In the genomic region with DNA sequence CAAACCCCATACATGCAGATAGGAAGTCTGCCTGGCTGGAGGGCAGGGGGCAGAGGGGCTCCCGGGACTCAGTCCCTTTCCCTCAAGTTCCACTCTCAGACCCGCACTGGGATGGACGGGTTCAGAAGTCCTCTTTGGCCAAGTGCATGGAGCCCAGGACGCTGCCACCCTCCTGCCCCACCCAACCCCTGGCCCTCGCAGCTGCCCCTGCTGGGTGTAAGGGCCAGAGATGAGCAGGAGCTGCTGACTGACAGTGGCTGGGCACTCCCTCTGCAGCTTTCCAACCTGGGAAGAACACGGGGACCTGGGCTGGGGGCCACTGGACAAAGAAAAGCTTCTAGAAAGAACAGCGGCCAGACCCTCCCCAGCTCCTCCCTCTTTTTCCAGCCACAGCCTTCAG, we compare ENCODE assay signal across 14 cellular contexts. TPM values are rescaled to one million over a fixed set of nuclear protein-coding genes. Genes with fewer than 3 reads are reported as not detected.
DNase-seq lines count a peak whose midpoint lies in the region; ATAC-seq, FAIRE-seq and TF ChIP-seq lines count a peak whose summit lies in the region.
"Had no signal": no experiment of that assay in that cellular context is flagged by ENCODE, and none has a peak within 500 bp of the region (broad histone marks: within the 10 kb centered on the region; RNA-seq: fewer than 3 reads in every experiment).

No MANE protein-coding gene starts in this region.

- TF ChIP-seq CTCF in GM23338 (conservative IDR thresholded peaks at IDR 0.05; ENCODE audit: low read depth in 2 of 2) (no peak), RWPE2 (IDR thresholded peaks at IDR 0.05; ENCODE audit: poor library complexity, severe bottlenecking) (no peak), kidney (IDR thresholded peaks at IDR 0.05; ENCODE audit: borderline replicate concordance, extremely low read depth, insufficient read depth) (no peak)

- H4K20me1 ChIP-seq in GM23338 (replicated peaks; ENCODE audit: insufficient read depth): no peaks in the 10 kb centered on the region

- H3F3A ChIP-seq in GM23338 (replicated peaks; ENCODE audit: low read depth): no peaks in the 10 kb centered on the region

- no peak overlapping the region for H3K9ac ChIP-seq in kidney (ENCODE audit: low read length in 2 of 2)

- H3K27me3 ChIP-seq in GM23338 (ENCODE audit: insufficient read depth) (no peaks in the 10 kb centered on the region; the same call in 1 of the 2 replicates), RWPE2 (ENCODE audit: insufficient read depth, poor library complexity, severe bottlenecking) (no peaks in the 10 kb centered on the region)

- no peak overlapping the region for H2AFZ ChIP-seq in GM23338

- H3K4me3 ChIP-seq in GM23338 (no peak overlapping the region), RWPE2 (ENCODE audit: severe bottlenecking) (no peak overlapping the region), kidney (ENCODE audit: low read length in 2 of 2) (no peak overlapping the region)

- H3K9me3 ChIP-seq in RWPE2 (ENCODE audit: severe bottlenecking) (no peaks in the 10 kb centered on the region), kidney (ENCODE audit: control insufficient read depth in 1 of 2, low read length in 2 of 2) (no peaks in the 10 kb centered on the region)

- H3K4me2 ChIP-seq in GM23338: peak overlapping the region; percentile 60; the same call in 1 of the 2 replicates

- H3K9me2 ChIP-seq in GM23338 (ENCODE audit: insufficient read depth): no peaks in the 10 kb centered on the region

- FAIRE-seq in kidney (lab: Jason Lieb, UNC): no peak
- FAIRE-seq: RCC 7860 had no signal

- H3K9me3 Mint-ChIP-seq in GM23338: no peaks in the 10 kb centered on the region
- H3K9me3 Mint-ChIP-seq: CD8-positive, alpha-beta T cell had no signal

- H3K4me1 ChIP-seq in GM23338 (ENCODE audit: insufficient read depth) (peaks cover 27% of the 10 kb centered on the region; the same call in 1 of the 2 replicates), RWPE2 (ENCODE audit: insufficient read depth, poor library complexity, severe bottlenecking) (peaks cover 9% of the 10 kb centered on the region), kidney (ENCODE audit: control insufficient read depth in 1 of 2, insufficient read depth in 1 of 2, low read depth in 1 of 2, low read length in 2 of 2) (peaks cover 0 to 2% of the 10 kb centered on the region in 2 donors)

- H3K27me3 Mint-ChIP-seq in GM23338 (ENCODE audit: insufficient read depth, low read depth, poor library complexity): peaks cover 12% of the 10 kb centered on the region

- H3K27ac ChIP-seq in GM23338 (ENCODE audit: low read depth): no peak overlapping the region
- H3K27ac ChIP-seq in RWPE2 (ENCODE audit: poor library complexity, severe bottlenecking): peak overlapping the region; percentile 54
- H3K27ac ChIP-seq in kidney (ENCODE audit: low read depth in 2 of 2, low read length in 2 of 2): no peak overlapping the region

- no peak for DNase-seq in GM23338 (ENCODE audit: low spot score)
- DNase-seq in RWPE2 (ENCODE audit: low spot score): peak; percentile 23
- peak; percentile 54 for DNase-seq in kidney
- DNase-seq in sciatic nerve (ENCODE audit: low spot score): peak; percentile 45
- DNase-seq in OCI-M2 (lab: John Stamatoyannopoulos, UW; ENCODE audit: unreplicated experiment): no peak
- no peak for DNase-seq in NCI-H82 (lab: John Stamatoyannopoulos, UW)
- DNase-seq in NCI-H446 (lab: John Stamatoyannopoulos, UW): no peak
- DNase-seq: ACHN; CD8-positive, alpha-beta T cell; GF-D8; NCI-H1436 treated with DMSO at 0.1 percent for 48 hours; NCI-H774; SHP77 treated with DMSO at 0.1 percent for 48 hours had no signal

- no peaks in the 10 kb centered on the region for H3K36me3 ChIP-seq in GM23338 (ENCODE audit: insufficient read depth)
- H3K36me3 ChIP-seq in RWPE2 (ENCODE audit: low read depth): no peaks in the 10 kb centered on the region
- H3K36me3 ChIP-seq in kidney (ENCODE audit: control insufficient read depth in 1 of 2, insufficient read depth in 2 of 2, low read length in 2 of 2): no peaks in the 10 kb centered on the region

- H3K4me3 Mint-ChIP-seq in GM23338: peak overlapping the region; percentile 17; the same call in 1 of the 3 replicates
- H3K4me3 Mint-ChIP-seq: CD8-positive, alpha-beta T cell had no signal

- no peak for ATAC-seq in GM23338
- no peak for ATAC-seq in RWPE2 (ENCODE audit: low read depth)
- ATAC-seq in sciatic nerve: no peak
- ATAC-seq: CD8-positive, alpha-beta T cell had no signal

- H3K27ac Mint-ChIP-seq in GM23338: no peak overlapping the region
- H3K27ac Mint-ChIP-seq: CD8-positive, alpha-beta T cell had no signal

- H3K4me1 Mint-ChIP-seq in GM23338: peaks cover 45% of the 10 kb centered on the region

- H3K79me2 ChIP-seq in GM23338 (replicated peaks; ENCODE audit: insufficient read depth): no peaks in the 10 kb centered on the region

- no peaks in the 10 kb centered on the region; the same call in 2 of the 3 replicates for H3K36me3 Mint-ChIP-seq in GM23338 (ENCODE audit: low read depth)
- H3K36me3 Mint-ChIP-seq: CD8-positive, alpha-beta T cell had no signal

- intact Hi-C loops in kidney (cut with DNase I) (no loop called here), sciatic nerve (cut with DNase I) (no loop called here)

RNA-seq across cellular contexts. Expression of a gene that starts 3.4 kb away (rescaled TPM):
- 27.6 and 29.2 TPM in 2 replicates for total RNA-seq in GM23338 (2014; rRNA removed; shearing (Covaris generic))
- 7.4 and 7.8 TPM in 2 replicates for polyA plus RNA-seq in GM23338 (2016; fragmentation: Nextera tagmentation; extraction: Ambion mirVana)
- 71.9 TPM for total RNA-seq in kidney
- 26.1 TPM for polyA plus RNA-seq in kidney (ENCODE audit: insufficient read depth, low read depth, low replicate concordance)
- 83.2 TPM for total RNA-seq in sciatic nerve

RNA-seq across cellular contexts. Expression of a gene that starts 21.9 kb away (rescaled TPM):
- not detected in 2 replicates for total RNA-seq in GM23338 (2014; rRNA removed; shearing (Covaris generic))
- polyA plus RNA-seq in GM23338 (2016; fragmentation: Nextera tagmentation; extraction: Ambion mirVana) (not detected in 2 replicates), kidney (ENCODE audit: insufficient read depth, low read depth, low replicate concordance) (22.1 TPM)
- total RNA-seq in kidney (2.3 TPM), sciatic nerve (5.6 TPM)
- total RNA-seq: CD8-positive, alpha-beta T cell had no signal

RNA-seq across cellular contexts. Expression of a gene that starts 43.5 kb away (rescaled TPM):
- 57.8 and 59.5 TPM in 2 replicates for total RNA-seq in GM23338 (2014; rRNA removed; shearing (Covaris generic))
- polyA plus RNA-seq in GM23338 (2016; fragmentation: Nextera tagmentation; extraction: Ambion mirVana) (21.2 and 21.5 TPM in 2 replicates), kidney (ENCODE audit: insufficient read depth, low read depth, low replicate concordance) (38.3 TPM)
- total RNA-seq in kidney (73.0 TPM), sciatic nerve (50.7 TPM)

RNA-seq across cellular contexts. Expression of a gene that starts 52.2 kb away (rescaled TPM):
- 194 and 230 TPM in 2 replicates for total RNA-seq in GM23338 (2014; rRNA removed; shearing (Covaris generic))
- 30.5 and 34.5 TPM in 2 replicates for polyA plus RNA-seq in GM23338 (2016; fragmentation: Nextera tagmentation; extraction: Ambion mirVana)
- total RNA-seq in kidney: 7.0 TPM
- 4.7 TPM for polyA plus RNA-seq in kidney (ENCODE audit: insufficient read depth, low read depth, low replicate concordance)
- total RNA-seq in sciatic nerve: 36.6 TPM

RNA-seq across cellular contexts. Expression of a gene that starts 52.3 kb away (rescaled TPM):
- total RNA-seq in GM23338 (2014; rRNA removed; shearing (Covaris generic)): 112 and 136 TPM in 2 replicates
- polyA plus RNA-seq in GM23338 (2016; fragmentation: Nextera tagmentation; extraction: Ambion mirVana) (140 and 145 TPM in 2 replicates), kidney (ENCODE audit: insufficient read depth, low read depth, low replicate concordance) (120 TPM)
- total RNA-seq in kidney (79.3 TPM), sciatic nerve (73.6 TPM)

Comparison
In these comparisons a context has a peak if more than half of its experiments do, and no peak if none do; other contexts are left out.
1. DNase-seq: peak in RWPE2 (single experiment), kidney (single experiment) and sciatic nerve (single experiment); none in GM23338 (single experiment), OCI-M2 (single experiment), NCI-H82 (single experiment) and NCI-H446 (0 of 2).